Comparison of ENCODE assay signal across 7 cellular contexts in the genomic region with DNA sequence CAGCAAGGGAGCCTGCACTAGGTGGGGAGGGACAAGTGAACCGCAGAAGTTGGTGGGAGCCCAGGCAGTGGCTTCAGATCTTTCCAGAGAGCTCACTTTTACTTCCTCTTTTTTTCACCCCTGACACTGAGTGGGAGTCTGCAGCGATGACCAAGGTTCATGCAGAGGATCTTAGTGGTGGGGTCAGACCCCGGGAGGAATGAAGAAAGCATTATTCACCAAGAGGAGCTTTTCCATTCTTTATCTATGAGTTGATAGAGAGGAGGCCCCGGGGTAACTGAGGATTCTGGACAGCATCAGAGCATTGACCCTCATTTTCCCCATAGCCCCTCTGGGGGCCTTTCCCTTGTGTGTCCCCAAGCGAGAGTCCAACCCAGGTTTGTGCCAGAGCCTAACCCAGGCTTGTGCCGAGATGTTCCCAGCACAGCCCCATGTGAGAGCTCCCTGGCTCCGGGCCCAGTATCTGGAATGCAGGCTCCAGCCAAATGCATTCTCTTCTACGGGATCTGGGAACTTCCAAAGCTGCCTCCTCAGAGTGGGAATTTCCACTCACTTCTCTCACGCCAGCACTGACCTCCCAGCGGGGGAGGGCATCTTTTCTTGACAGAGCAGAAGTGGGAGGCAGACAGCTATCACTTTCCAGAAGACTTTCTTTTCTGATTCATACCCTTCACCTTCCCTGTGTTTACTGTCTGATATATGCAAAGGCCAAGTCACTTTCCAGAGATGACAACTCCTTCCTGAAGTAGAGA. TPM values are rescaled to one million over a fixed set of nuclear protein-coding genes. Genes with fewer than 3 reads are reported as not detected.
A peak's percentile ranks its signal among the peaks of the same experiment; 100 is the strongest.
DNase-seq lines count a peak whose midpoint lies in the region; ATAC-seq and TF ChIP-seq lines count a peak whose summit lies in the region.

No MANE protein-coding gene starts in this region.

- no peaks in the 10 kb centered on the region for H3K36me3 ChIP-seq in parathyroid adenoma (ENCODE audit: control insufficient read depth, insufficient read depth, low read length)

- no peak overlapping the region for H3K14ac ChIP-seq in H9 (ENCODE audit: insufficient read depth, low read length)

- H2BK20ac ChIP-seq in H9 (ENCODE audit: low read depth, low read length, poor library complexity, severe bottlenecking), result no peak overlapping the region

- DNase-seq in SKM-1 (lab: John Stamatoyannopoulos, UW; ENCODE audit: unreplicated experiment), result peak; percentile 52
- peak; percentile 46 to 49 for DNase-seq in foreskin keratinocyte
- no peak for DNase-seq in H9

- H3K9me3 ChIP-seq in parathyroid adenoma (ENCODE audit: control insufficient read depth, low read length), result no peaks in the 10 kb centered on the region
- no peaks in the 10 kb centered on the region for H3K9me3 ChIP-seq in H9 (ENCODE audit: control insufficient read depth, low read depth, low read length)

- H4K8ac ChIP-seq in H9 (replicated peaks; ENCODE audit: insufficient read length, low read depth, low read length), result no peak overlapping the region

- H4K20me1 ChIP-seq in H9 (ENCODE audit: control insufficient read depth, insufficient read depth, insufficient read length), result no peaks in the 10 kb centered on the region

- no peak overlapping the region for H2BK15ac ChIP-seq in H9 (ENCODE audit: low read depth, low read length)

- H3K4me3 ChIP-seq in parathyroid adenoma (ENCODE audit: low read depth, low read length), result no peak overlapping the region

- H2BK12ac ChIP-seq in H9 (ENCODE audit: insufficient read length, low read depth, low read length), result no peak overlapping the region

- WGBS in H9 (ENCODE audit: extremely low coverage, insufficient read length, low lambda C conversion rate), result no CpG with 5 or more reads among the region's 10 CpGs

- H3K36me3 Mint-ChIP-seq in H9 (ENCODE audit: insufficient read depth in 1 of 3, low read depth in 3 of 3), result peaks cover 0 to 2% (median 2%) of the 10 kb centered on the region in 3 experiments; a peak in 2 of 7 replicates

- no peaks in the 10 kb centered on the region for H3K79me2 ChIP-seq in parathyroid adenoma
- H3K79me2 ChIP-seq in H9 (ENCODE audit: insufficient read depth, low read length), result no peaks in the 10 kb centered on the region

- H3K4me3 Mint-ChIP-seq in H9, result no peak overlapping the region

- H4K5ac ChIP-seq in H9 (ENCODE audit: insufficient read length, low read depth, low read length), result no peak overlapping the region

- H3K9ac ChIP-seq in parathyroid adenoma (no peak overlapping the region), H9 (ENCODE audit: extremely low read depth, insufficient read length, low read length) (no peak overlapping the region)

- ATAC-seq in GM19351 (IDR thresholded peaks at IDR 0.05; ENCODE audit: unreplicated experiment), result peak; percentile 69
- peak; percentile 66 for ATAC-seq in foreskin keratinocyte
- ATAC-seq in HG03469 (IDR thresholded peaks at IDR 0.05; ENCODE audit: unreplicated experiment), result no peak
- ATAC-seq in HG03175 (IDR thresholded peaks at IDR 0.05; ENCODE audit: unreplicated experiment), result no peak

- peak overlapping the region; percentile 34 for H2AFZ ChIP-seq in parathyroid adenoma
- no peak overlapping the region for H2AFZ ChIP-seq in H9 (ENCODE audit: low read length)

- no peak overlapping the region for H3K4ac ChIP-seq in H9 (ENCODE audit: low read depth, low read length)

- H3K4me2 ChIP-seq in parathyroid adenoma (ENCODE audit: low read length) (no peak overlapping the region), H9 (ENCODE audit: insufficient read depth, insufficient read length, low read length) (no peak overlapping the region)

- H4K91ac ChIP-seq in H9 (ENCODE audit: insufficient read length, low read depth, low read length), result no peak overlapping the region

- peaks cover 49 to 53% of the 10 kb centered on the region in 2 experiments for H3K4me1 Mint-ChIP-seq in H9

- H3K27ac ChIP-seq in foreskin keratinocyte (peak overlapping the region; percentile 70), parathyroid adenoma (peak overlapping the region; percentile 57), H9 (ENCODE audit: insufficient read length, low read depth, low read length) (no peak overlapping the region)

- no peaks in the 10 kb centered on the region for H3K79me1 ChIP-seq in H9 (ENCODE audit: insufficient read depth, low read depth, low read length, poor library complexity, severe bottlenecking)

- no peak overlapping the region for H3K18ac ChIP-seq in H9 (ENCODE audit: insufficient read length, low read depth, low read length)

- H3K23me2 ChIP-seq in H9 (ENCODE audit: insufficient read length, low read depth, low read length, poor library complexity, severe bottlenecking), result peaks cover 9% of the 10 kb centered on the region

- no peak overlapping the region for H3K56ac ChIP-seq in H9 (ENCODE audit: insufficient read length, low read depth, low read length)

- no peak for TF ChIP-seq CTCF in foreskin keratinocyte (conservative IDR thresholded peaks at IDR 0.05)
- no peak for TF ChIP-seq CTCF in parathyroid adenoma (IDR thresholded peaks at IDR 0.05)
- TF ChIP-seq CTCF in H9 (conservative IDR thresholded peaks at IDR 0.05), result no peak

- no peak overlapping the region for H2BK120ac ChIP-seq in H9 (ENCODE audit: low read depth, low read length, poor library complexity, severe bottlenecking)

- no peak overlapping the region for H2AK5ac ChIP-seq in H9 (ENCODE audit: insufficient read length, low read length)

- no peaks in the 10 kb centered on the region for H3K4me1 ChIP-seq in foreskin keratinocyte
- H3K4me1 ChIP-seq in parathyroid adenoma, result peaks cover 5% of the 10 kb centered on the region
- H3K4me1 ChIP-seq in H9 (ENCODE audit: insufficient read depth, low read length), result peaks cover 4% of the 10 kb centered on the region; the same call in 1 of the 2 replicates

- no peak overlapping the region for H3K23ac ChIP-seq in H9 (ENCODE audit: insufficient read length, low read depth, low read length)

- H2BK5ac ChIP-seq in H9 (ENCODE audit: insufficient read length, low read length), result no peak overlapping the region

- peaks cover 14% of the 10 kb centered on the region for H3K27me3 Mint-ChIP-seq in H9 (ENCODE audit: low read depth)

- H3T11ph ChIP-seq in H9 (ENCODE audit: low read length), result no peak overlapping the region

- H3K27ac Mint-ChIP-seq in H9, result no peak overlapping the region

- no peaks in the 10 kb centered on the region for H3K9me3 Mint-ChIP-seq in H9

- H3K27me3 ChIP-seq in foreskin keratinocyte (no peaks in the 10 kb centered on the region), parathyroid adenoma (ENCODE audit: control insufficient read depth, insufficient read depth, low read length) (no peaks in the 10 kb centered on the region), H9 (ENCODE audit: insufficient read depth, low read length) (no peaks in the 10 kb centered on the region; the same call in 1 of the 2 replicates)

RNA-seq across cellular contexts. Expression of gene CCL2, which starts 2.8 kb away (rescaled TPM):
- total RNA-seq in foreskin keratinocyte (0.27 and 0.63 TPM in 2 replicates), H9 (2021) (1.4 and 1.6 TPM in 2 replicates)
- polyA plus RNA-seq in foreskin keratinocyte, result 0.25 and 1.6 TPM in 2 replicates

RNA-seq across cellular contexts. Expression of gene CCL7, which starts 17.7 kb away (rescaled TPM):
- total RNA-seq in foreskin keratinocyte, result not detected in 2 replicates
- polyA plus RNA-seq in foreskin keratinocyte, result not detected in 2 replicates
- total RNA-seq in H9 (2021), result not detected in 2 replicates

RNA-seq across cellular contexts. Expression of gene CCL11, which starts 33.2 kb away (rescaled TPM):
- not detected in 2 replicates for total RNA-seq in foreskin keratinocyte
- not detected in 2 replicates for polyA plus RNA-seq in foreskin keratinocyte
- not detected in 2 replicates for total RNA-seq in H9 (2021)

Comparison
In these comparisons a context has a peak if more than half of its experiments do, and no peak if none do; other contexts are left out.
1. ATAC-seq: peak in GM19351 (single experiment) and foreskin keratinocyte (single experiment); none in HG03469 (single experiment) and HG03175 (single experiment).